8 cellular contexts compared by ENCODE assay signal in genomic region chrX:151680805-151681204, GRCh38. TPM values are rescaled to one million over a fixed set of nuclear protein-coding genes. Genes with fewer than 3 reads are reported as not detected.
A peak's percentile ranks its signal among the peaks of the same experiment; 100 is the strongest.
DNase-seq lines count a peak whose midpoint lies in the region; ATAC-seq and TF ChIP-seq lines count a peak whose summit lies in the region.

No MANE protein-coding gene starts in this region.

- H3K9me3 Mint-ChIP-seq in WTC11 (no peaks in the 10 kb centered on the region), chondrocyte (ENCODE audit: low read depth) (peaks cover 24% of the 10 kb centered on the region)
- H3K9me3 Mint-ChIP-seq in stimulated activated naive CD8-positive, alpha-beta T cell treated with anti-CD3 and anti-CD28 coated beads, Interleukin-15, amount 100 ng/mL, for 72 hours, result no peaks in the 10 kb centered on the region

- TF ChIP-seq CTCF in LNCaP clone FGC (IDR thresholded peaks at IDR 0.05; ENCODE audit: control insufficient read depth, extremely low read depth, insufficient read depth) (peak; percentile 67), WTC11 (IDR thresholded peaks at IDR 0.05) (peak; percentile 70), chondrocyte (IDR thresholded peaks at IDR 0.05) (peak; percentile 65), mucosa of descending colon (IDR thresholded peaks at IDR 0.05) (no peak)

- POLR2A ChIA-PET in WTC11 (lab: Charles Lee), result interaction anchor here (0.7 kb wide), 1 partner anchor 155 kb away, joined by 4 read pairs; no protein-coding TSS in a partner anchor

- no peaks in the 10 kb centered on the region for H3K9me3 ChIP-seq in mucosa of descending colon

- H3K27ac Mint-ChIP-seq in WTC11 (no peak overlapping the region), chondrocyte (ENCODE audit: unreplicated experiment) (no peak overlapping the region)
- H3K27ac Mint-ChIP-seq in stimulated activated naive CD8-positive, alpha-beta T cell treated with anti-CD3 and anti-CD28 coated beads, Interleukin-15, amount 100 ng/mL, for 72 hours, result no peak overlapping the region

- CTCF ChIA-PET in WTC11 (lab: Charles Lee), result interaction anchor here (0.5 to 1.7 kb wide), 6 partner anchors 168 to 542 kb away, joined by 3 to 8 read pairs (median 4); no protein-coding TSS in a partner anchor

- H3K4me1 Mint-ChIP-seq in WTC11, result no peaks in the 10 kb centered on the region
- H3K4me1 Mint-ChIP-seq in chondrocyte (ENCODE audit: low read depth), result no peaks in the 10 kb centered on the region
- H3K4me1 Mint-ChIP-seq in stimulated activated naive CD8-positive, alpha-beta T cell treated with anti-CD3 and anti-CD28 coated beads, Interleukin-15, amount 100 ng/mL, for 72 hours, result no peaks in the 10 kb centered on the region

- H3K4me1 ChIP-seq in mucosa of descending colon (ENCODE audit: low read depth), result no peaks in the 10 kb centered on the region

- no peak overlapping the region for H3K4me3 ChIP-seq in LNCaP clone FGC (ENCODE audit: low read depth, low read length)
- no peak overlapping the region for H3K4me3 ChIP-seq in mucosa of descending colon

- intact Hi-C loops in mucosa of descending colon (cut with DNase I, micrococcal nuclease), result loop anchor here (5.0 to 10.0 kb wide), 2 partner anchors 526 to 529 kb away; no protein-coding TSS in a partner anchor

- DNase-seq in EL (peak; percentile 28), LNCaP clone FGC (ENCODE audit: low read depth) (peak; percentile 8), WTC11 (ENCODE audit: low spot score) (peak; percentile 81), chondrocyte (ENCODE audit: low spot score) (no peak), mucosa of descending colon (peak in 2 of 3 donors; percentile 33 to 64)
- peak; percentile 52 to 59 for DNase-seq in stimulated activated naive CD8-positive, alpha-beta T cell treated with anti-CD3 and anti-CD28 coated beads, Interleukin-15, amount 100 ng/mL, for 72 hours

- H3K36me3 ChIP-seq in mucosa of descending colon (ENCODE audit: low read depth), result no peaks in the 10 kb centered on the region

- H3K4me3 Mint-ChIP-seq in WTC11 (no peak overlapping the region), chondrocyte (ENCODE audit: unreplicated experiment) (no peak overlapping the region)
- H3K4me3 Mint-ChIP-seq in stimulated activated naive CD8-positive, alpha-beta T cell treated with anti-CD3 and anti-CD28 coated beads, Interleukin-15, amount 100 ng/mL, for 72 hours, result no peak overlapping the region

- H3K27me3 Mint-ChIP-seq in WTC11 (ENCODE audit: low read depth) (no peaks in the 10 kb centered on the region; the same call in 1 of the 2 replicates), chondrocyte (ENCODE audit: low read depth) (peaks cover 1% of the 10 kb centered on the region)
- H3K27me3 Mint-ChIP-seq in stimulated activated naive CD8-positive, alpha-beta T cell treated with anti-CD3 and anti-CD28 coated beads, Interleukin-15, amount 100 ng/mL, for 72 hours, result peaks cover 25% of the 10 kb centered on the region

- peak; percentile 81 for ATAC-seq in GM21390 (IDR thresholded peaks at IDR 0.05; ENCODE audit: unreplicated experiment)
- peak; percentile 91 for ATAC-seq in WTC11
- peak; percentile 65 for ATAC-seq in mucosa of descending colon
- ATAC-seq in stimulated activated naive CD8-positive, alpha-beta T cell treated with anti-CD3 and anti-CD28 coated beads, Interleukin-15, amount 100 ng/mL, for 72 hours, result peak; percentile 79
- no peak for ATAC-seq in HG02623 (IDR thresholded peaks at IDR 0.05; ENCODE audit: unreplicated experiment)

- no peaks in the 10 kb centered on the region for H3K36me3 Mint-ChIP-seq in WTC11
- no peaks in the 10 kb centered on the region for H3K36me3 Mint-ChIP-seq in chondrocyte (ENCODE audit: low read depth)

TF ChIP-seq in WTC11, 78 proteins besides CTCF, POLR2A, EP300 and RAD21 (continues in another document):
- TF ChIP-seq E2F1 (CRISPR knock-in tag; IDR thresholded peaks at IDR 0.05), result no peak
- TF ChIP-seq HMGXB4 (CRISPR knock-in tag; IDR thresholded peaks at IDR 0.05), result no peak
- no peak for TF ChIP-seq NR1H2 (CRISPR knock-in tag; IDR thresholded peaks at IDR 0.05)
- no peak for TF ChIP-seq ZNF317 (CRISPR knock-in tag; IDR thresholded peaks at IDR 0.05; ENCODE audit: borderline replicate concordance, low read depth)
- TF ChIP-seq CBFB (CRISPR knock-in tag; IDR thresholded peaks at IDR 0.05; ENCODE audit: low read depth), result no peak
- no peak for TF ChIP-seq ARID4B (CRISPR knock-in tag; IDR thresholded peaks at IDR 0.05; ENCODE audit: borderline replicate concordance)
- TF ChIP-seq ZNF219 (CRISPR knock-in tag; IDR thresholded peaks at IDR 0.05; ENCODE audit: borderline replicate concordance), result no peak
- no peak for TF ChIP-seq ZBTB43 (CRISPR knock-in tag; IDR thresholded peaks at IDR 0.05)
- TF ChIP-seq EMX1 (CRISPR knock-in tag; IDR thresholded peaks at IDR 0.05), result no peak
- TF ChIP-seq FOXK1 (CRISPR knock-in tag; IDR thresholded peaks at IDR 0.05), result no peak

RNA-seq across cellular contexts. Expression of gene PRRG3, which starts 14.5 kb away (rescaled TPM):
- total RNA-seq in WTC11 (2021), result 5.1 to 9.8 TPM (median 7.1 TPM) in 3 replicates
- not detected in 3 replicates for total RNA-seq in chondrocyte
- 1 to 10 TPM in 1 of 3 donors, under 1 TPM in 2; 0.06 to 2.8 (median 0.22) TPM for total RNA-seq in mucosa of descending colon

RNA-seq across cellular contexts. Expression of gene FATE1, which starts 35.0 kb away (rescaled TPM):
- not detected in 3 replicates for total RNA-seq in WTC11 (2021)
- not detected in 3 replicates for total RNA-seq in chondrocyte
- not detected for total RNA-seq in mucosa of descending colon

RNA-seq across cellular contexts. Expression of gene CNGA2, which starts 53.7 kb away (rescaled TPM):
- total RNA-seq in WTC11 (2021) (not detected in 3 replicates), chondrocyte (not detected in 3 replicates), mucosa of descending colon (not detected)
